In genomic region chr4:156322592-156322991, GRCh38 we compare ENCODE assay signal across 18 cellular contexts.
A peak's percentile ranks its signal among the peaks of the same experiment; 100 is the strongest.
DNase-seq lines count a peak whose midpoint lies in the region; ATAC-seq, FAIRE-seq and TF ChIP-seq lines count a peak whose summit lies in the region.
"Had no signal": no experiment of that assay in that cellular context is flagged by ENCODE, and none has a peak within 500 bp of the region (broad histone marks: within the 10 kb centered on the region; RNA-seq: fewer than 3 reads in every experiment).

No MANE protein-coding gene starts in this region.

- H3K27me3 ChIP-seq in breast epithelium (no peaks in the 10 kb centered on the region), astrocyte (ENCODE audit: insufficient read depth, low read length) (no peaks in the 10 kb centered on the region), foreskin keratinocyte (peaks cover 15% of the 10 kb centered on the region)
- H3K27me3 ChIP-seq: cardiac muscle cell, thyroid gland had no signal

- H3K79me2 ChIP-seq in astrocyte (ENCODE audit: insufficient read depth, low read length), result no peaks in the 10 kb centered on the region

- BruUV-seq in MCF 10A (replicated peaks; lab: Mats Ljungman, UMichigan), result no TSS peak

- H4K20me1 ChIP-seq in astrocyte (ENCODE audit: insufficient read depth, low read length), result no peaks in the 10 kb centered on the region

- H3K9me3 Mint-ChIP-seq in MCF 10A (ENCODE audit: unreplicated experiment) (no peaks in the 10 kb centered on the region), astrocyte (ENCODE audit: unreplicated experiment) (peaks cover 6% of the 10 kb centered on the region)
- no peaks in the 10 kb centered on the region for H3K9me3 Mint-ChIP-seq in activated T-helper 1 cell treated with anti-CD3 and anti-CD28 coated beads, Interleukin-12 subunit alpha, Interleukin-12 subunit beta, Interleukin-2, Interleukin-4 antibody, amounts not matched to agents 30 ng/mL and 10 ng/mL and 1 ng/mL, durations not matched to agents 14 hours and 24 hours and 36 hours

- POLR2A ChIA-PET in MCF 10A (lab: Yijun Ruan, JAX), result no interaction called here

- peak; percentile 88 for ATAC-seq in foreskin keratinocyte
- ATAC-seq in HG03469 (IDR thresholded peaks at IDR 0.05; ENCODE audit: unreplicated experiment), result no peak

- H2AFZ ChIP-seq in astrocyte (ENCODE audit: low read depth, low read length), result no peak overlapping the region

- H3K27ac ChIP-seq in breast epithelium (no peak overlapping the region), astrocyte (ENCODE audit: low read depth, low read length) (peak overlapping the region; percentile 85), foreskin keratinocyte (no peak overlapping the region)
- H3K27ac ChIP-seq: 22Rv1, cardiac muscle cell, skin epidermis, thyroid gland had no signal

- no peak for TF ChIP-seq CTCF in MCF 10A (IDR thresholded peaks at IDR 0.05; ENCODE audit: unreplicated experiment)
- no peak for TF ChIP-seq CTCF in breast epithelium (IDR thresholded peaks at IDR 0.05)
- no peak for TF ChIP-seq CTCF in astrocyte (IDR thresholded peaks at IDR 0.05; ENCODE audit: insufficient read depth, low read depth, low read length)
- TF ChIP-seq CTCF in foreskin keratinocyte (conservative IDR thresholded peaks at IDR 0.05), result no peak

- peak; percentile 52 for DNase-seq in MCF 10A (ENCODE audit: unreplicated experiment)
- no peak for DNase-seq in breast epithelium (ENCODE audit: low spot score in 2 of 2)
- DNase-seq in astrocyte (ENCODE audit: low read depth), result peak; percentile 93
- peak; percentile 73 to 88 for DNase-seq in foreskin keratinocyte
- DNase-seq in NAMALWA (ENCODE audit: low spot score), result no peak
- no peak for DNase-seq in activated T-helper 1 cell treated with anti-CD3 and anti-CD28 coated beads, Interleukin-12 subunit alpha, Interleukin-12 subunit beta, Interleukin-2, Interleukin-4 antibody, amounts not matched to agents 30 ng/mL and 10 ng/mL and 1 ng/mL, durations not matched to agents 14 hours and 24 hours and 36 hours (ENCODE audit: low spot score)
- DNase-seq in stimulated activated naive CD4-positive, alpha-beta T cell (lab: John Stamatoyannopoulos, UW), result no peak
- DNase-seq: activated CD4-positive, alpha-beta memory T cell treated with anti-CD3 and anti-CD28 coated beads for 36 hours; activated effector memory CD4-positive, alpha-beta T cell treated with Interleukin-2 at 50 U/mL for 16 hours; islet precursor cell; NCI-H1048; NCI-H345; thyroid gland had no signal

- H3K9ac ChIP-seq in astrocyte (ENCODE audit: low read length), result peak overlapping the region; percentile 57

- H3K27ac Mint-ChIP-seq in MCF 10A (ENCODE audit: low read depth, unreplicated experiment) (no peak overlapping the region), astrocyte (ENCODE audit: unreplicated experiment) (peak overlapping the region; percentile 94)
- H3K27ac Mint-ChIP-seq in activated T-helper 1 cell treated with anti-CD3 and anti-CD28 coated beads, Interleukin-12 subunit alpha, Interleukin-12 subunit beta, Interleukin-2, Interleukin-4 antibody, amounts not matched to agents 30 ng/mL and 10 ng/mL and 1 ng/mL, durations not matched to agents 14 hours and 24 hours and 36 hours, result no peak overlapping the region
- H3K27ac Mint-ChIP-seq: activated CD4-positive, alpha-beta memory T cell treated with anti-CD3 and anti-CD28 coated beads for 36 hours had no signal

- no peaks in the 10 kb centered on the region for H3K36me3 ChIP-seq in breast epithelium
- H3K36me3 ChIP-seq in astrocyte (ENCODE audit: insufficient read depth, low read length), result no peaks in the 10 kb centered on the region
- H3K36me3 ChIP-seq: cardiac muscle cell, thyroid gland had no signal

- H3K36me3 Mint-ChIP-seq in MCF 10A (ENCODE audit: insufficient read depth, unreplicated experiment), result no peaks in the 10 kb centered on the region
- H3K36me3 Mint-ChIP-seq in astrocyte (ENCODE audit: low read depth, unreplicated experiment), result peaks cover 4% of the 10 kb centered on the region
- H3K36me3 Mint-ChIP-seq in activated T-helper 1 cell treated with anti-CD3 and anti-CD28 coated beads, Interleukin-12 subunit alpha, Interleukin-12 subunit beta, Interleukin-2, Interleukin-4 antibody, amounts not matched to agents 30 ng/mL and 10 ng/mL and 1 ng/mL, durations not matched to agents 14 hours and 24 hours and 36 hours (ENCODE audit: low read depth), result no peaks in the 10 kb centered on the region
- H3K36me3 Mint-ChIP-seq: activated CD4-positive, alpha-beta memory T cell treated with anti-CD3 and anti-CD28 coated beads for 36 hours had no signal

- FAIRE-seq in astrocyte (lab: Jason Lieb, UNC), result peak; percentile 98
- FAIRE-seq: D721Med had no signal

- H3K27me3 Mint-ChIP-seq in MCF 10A (ENCODE audit: insufficient read depth, unreplicated experiment) (no peaks in the 10 kb centered on the region), astrocyte (ENCODE audit: low read depth, unreplicated experiment) (no peaks in the 10 kb centered on the region)
- H3K27me3 Mint-ChIP-seq in activated T-helper 1 cell treated with anti-CD3 and anti-CD28 coated beads, Interleukin-12 subunit alpha, Interleukin-12 subunit beta, Interleukin-2, Interleukin-4 antibody, amounts not matched to agents 30 ng/mL and 10 ng/mL and 1 ng/mL, durations not matched to agents 14 hours and 24 hours and 36 hours (ENCODE audit: insufficient read depth), result no peaks in the 10 kb centered on the region
- H3K27me3 Mint-ChIP-seq: activated CD4-positive, alpha-beta memory T cell treated with anti-CD3 and anti-CD28 coated beads for 36 hours had no signal

- no peak overlapping the region for H3K4me3 ChIP-seq in breast epithelium
- no peak overlapping the region for H3K4me3 ChIP-seq in astrocyte (ENCODE audit: insufficient read depth, low read depth, low read length)
- H3K4me3 ChIP-seq: cardiac muscle cell, skin epidermis, thyroid gland had no signal

- peak overlapping the region; percentile 73 for H3K4me2 ChIP-seq in astrocyte (ENCODE audit: low read length)

- H3K4me3 Mint-ChIP-seq in MCF 10A (ENCODE audit: unreplicated experiment), result no peak overlapping the region
- H3K4me3 Mint-ChIP-seq in astrocyte (ENCODE audit: unreplicated experiment), result no peak overlapping the region
- H3K4me3 Mint-ChIP-seq in activated T-helper 1 cell treated with anti-CD3 and anti-CD28 coated beads, Interleukin-12 subunit alpha, Interleukin-12 subunit beta, Interleukin-2, Interleukin-4 antibody, amounts not matched to agents 30 ng/mL and 10 ng/mL and 1 ng/mL, durations not matched to agents 14 hours and 24 hours and 36 hours, result no peak overlapping the region
- H3K4me3 Mint-ChIP-seq: activated CD4-positive, alpha-beta memory T cell treated with anti-CD3 and anti-CD28 coated beads for 36 hours had no signal

- intact Hi-C loops in MCF 10A (cut with micrococcal nuclease), result no loop called here
- intact Hi-C loops in breast epithelium (cut with DNase I; ENCODE audit: low total_unique reads), result loop anchor here (5.0 kb wide), 1 partner anchor 240 kb away; no protein-coding TSS in a partner anchor
- intact Hi-C loops in activated T-helper 1 cell treated with anti-CD3 and anti-CD28 coated beads, Interleukin-12 subunit alpha, Interleukin-12 subunit beta, Interleukin-2, Interleukin-4 antibody, amounts not matched to agents 30 ng/mL and 10 ng/mL and 1 ng/mL, durations not matched to agents 14 hours and 24 hours and 36 hours (cut with micrococcal nuclease), result no loop called here

- H3K9me3 ChIP-seq in breast epithelium (peaks cover 0 to 4% of the 10 kb centered on the region in 2 donors), astrocyte (ENCODE audit: insufficient read depth, low read depth, low read length) (no peaks in the 10 kb centered on the region)
- H3K9me3 ChIP-seq: thyroid gland had no signal

- H3K4me1 ChIP-seq in breast epithelium, result no peaks in the 10 kb centered on the region
- H3K4me1 ChIP-seq in astrocyte (ENCODE audit: insufficient read depth, low read length), result peaks cover 18% of the 10 kb centered on the region
- peaks cover 13% of the 10 kb centered on the region for H3K4me1 ChIP-seq in foreskin keratinocyte
- H3K4me1 ChIP-seq: thyroid gland had no signal

- TF ChIP-seq POLR2A in breast epithelium (IDR thresholded peaks at IDR 0.05), result no peak

- H3K4me1 Mint-ChIP-seq in MCF 10A (ENCODE audit: insufficient read depth, unreplicated experiment), result peaks cover 13% of the 10 kb centered on the region
- H3K4me1 Mint-ChIP-seq in astrocyte (ENCODE audit: low read depth, unreplicated experiment), result peaks cover 40% of the 10 kb centered on the region
- no peaks in the 10 kb centered on the region for H3K4me1 Mint-ChIP-seq in activated T-helper 1 cell treated with anti-CD3 and anti-CD28 coated beads, Interleukin-12 subunit alpha, Interleukin-12 subunit beta, Interleukin-2, Interleukin-4 antibody, amounts not matched to agents 30 ng/mL and 10 ng/mL and 1 ng/mL, durations not matched to agents 14 hours and 24 hours and 36 hours (ENCODE audit: low read depth)

- CTCF ChIA-PET in MCF 10A (lab: Yijun Ruan, JAX), result no interaction called here

Comparison
In these comparisons a context has a peak if more than half of its experiments do, and no peak if none do; other contexts are left out.
1. DNase-seq: peak in MCF 10A (single experiment), astrocyte (single experiment) and foreskin keratinocyte (2 of 2); none in breast epithelium (0 of 2), NAMALWA (single experiment), activated T-helper 1 cell treated with anti-CD3 and anti-CD28 coated beads, Interleukin-12 subunit alpha, Interleukin-12 subunit beta, Interleukin-2, Interleukin-4 antibody, amounts not matched to agents 30 ng/mL and 10 ng/mL and 1 ng/mL, durations not matched to agents 14 hours and 24 hours and 36 hours (single experiment) and stimulated activated naive CD4-positive, alpha-beta T cell (0 of 6).